ENCODE assay signal across 28 cellular contexts in genomic region chrX:937391-937790, GRCh38.
"Had no signal": no experiment of that assay in that cellular context is flagged by ENCODE, and none has a peak within 500 bp of the region (broad histone marks: within the 10 kb centered on the region; RNA-seq: fewer than 3 reads in every experiment).

No MANE protein-coding gene starts in this region.

- H3K27ac Mint-ChIP-seq: activated CD8-positive, alpha-beta memory T cell treated with anti-CD3 and anti-CD28 coated beads, Interleukin-2, amount 10 ng/mL, durations not matched to agents 7 days and 5 days; activated CD8-positive, alpha-beta T cell treated with anti-CD3 and anti-CD28 coated beads, Interleukin-2, amount 10 ng/mL, durations not matched to agents 7 days and 5 days; activated naive CD4-positive, alpha-beta T cell treated with anti-CD3 and anti-CD28 coated beads, Interleukin-2, amount 50 U/mL, for 72 hours; activated naive CD8-positive, alpha-beta T cell treated with anti-CD3 and anti-CD28 coated beads, Interleukin-2, amount 50 U/mL, for 24 hours; T-helper 1 cell treated with Interleukin-12 subunit alpha and Interleukin-12 subunit beta and Interleukin-4 antibody, amounts not matched to agents 30 μg/mL and 1 μg/mL, for 36 hours; WTC11 had no signal

- H3K4me3 Mint-ChIP-seq: activated CD8-positive, alpha-beta memory T cell treated with anti-CD3 and anti-CD28 coated beads, Interleukin-2, amount 10 ng/mL, durations not matched to agents 7 days and 5 days; activated CD8-positive, alpha-beta T cell treated with anti-CD3 and anti-CD28 coated beads, Interleukin-2, amount 10 ng/mL, durations not matched to agents 7 days and 5 days; activated naive CD8-positive, alpha-beta T cell treated with anti-CD3 and anti-CD28 coated beads, Interleukin-2, amount 50 U/mL, for 24 hours; activated T-cell treated with anti-CD3 and anti-CD28 coated beads, Interleukin-2, amount 50 U/mL, for 4 hours; brain; central memory CD8-positive, alpha-beta T cell; T-helper 1 cell treated with Interleukin-12 subunit alpha and Interleukin-12 subunit beta and Interleukin-4 antibody, amounts not matched to agents 30 μg/mL and 1 μg/mL, for 36 hours; WTC11 had no signal

- H3K9me3 ChIP-seq: Peyer's patch had no signal

- H3K4me1 Mint-ChIP-seq: activated CD8-positive, alpha-beta memory T cell treated with anti-CD3 and anti-CD28 coated beads, Interleukin-2, amount 10 ng/mL, durations not matched to agents 7 days and 5 days; activated naive CD8-positive, alpha-beta T cell treated with anti-CD3 and anti-CD28 coated beads, Interleukin-2, amount 50 U/mL, for 24 hours; brain; central memory CD8-positive, alpha-beta T cell had no signal

- H3K27ac ChIP-seq: Peyer's patch, SJSA1 had no signal

- H3K27me3 ChIP-seq: Peyer's patch, SJSA1 had no signal

- ATAC-seq: activated CD8-positive, alpha-beta memory T cell treated with anti-CD3 and anti-CD28 coated beads, Interleukin-2, amount 10 ng/mL, durations not matched to agents 7 days and 5 days; activated CD8-positive, alpha-beta T cell treated with anti-CD3 and anti-CD28 coated beads, Interleukin-2, amount 10 ng/mL, durations not matched to agents 7 days and 5 days; activated naive CD4-positive, alpha-beta T cell treated with anti-CD3 and anti-CD28 coated beads, Interleukin-2, amount 50 U/mL, for 72 hours; activated naive CD8-positive, alpha-beta T cell treated with anti-CD3 and anti-CD28 coated beads, Interleukin-2, amount 50 U/mL, for 24 hours; activated T-cell treated with anti-CD3 and anti-CD28 coated beads, Interleukin-2, amount 50 U/mL, for 4 hours; WTC11 had no signal

- DNase-seq: activated CD4-positive, alpha-beta T cell treated with anti-CD3 and anti-CD28 coated beads for 48 hours; activated CD4-positive, alpha-beta T cell treated with anti-CD3 and anti-CD28 coated beads, Interleukin-2, amount 50 U/mL, for 4 hours; activated CD4-positive, CD25-positive, alpha-beta regulatory T cell treated with anti-CD3 and anti-CD28 coated beads, Interleukin-2, amount 50 U/mL, for 72 hours; activated CD8-positive, alpha-beta memory T cell treated with anti-CD3 and anti-CD28 coated beads, Interleukin-2, amount 10 ng/mL, durations not matched to agents 7 days and 5 days; activated CD8-positive, alpha-beta T cell treated with anti-CD3 and anti-CD28 coated beads, Interleukin-2, amount 10 ng/mL, durations not matched to agents 7 days and 5 days; activated effector memory CD4-positive, alpha-beta T cell treated with anti-CD3 and anti-CD28 coated beads, Interleukin-2, amount 50 U/mL, for 16 hours; activated naive CD4-positive, alpha-beta T cell treated with Interleukin-2 at 50 U/mL for 16 hours; activated naive CD8-positive, alpha-beta T cell treated with anti-CD3 and anti-CD28 coated beads, Interleukin-2, amount 50 U/mL, for 24 hours; activated T-cell treated with anti-CD3 and anti-CD28 coated beads, Interleukin-2, amount 50 U/mL, for 4 hours; amniotic stem cell; KG1; NCI-H1092 treated with DMSO at 0.1 percent for 48 hours; NCI-H1417 treated with DMSO at 0.1 percent for 48 hours; NCI-H1694; NCI-H2081; NCI-H510A treated with DMSO at 0.1 percent for 48 hours; NCI-H69; NK-92 treated with Interleukin-12 subunit alpha and Interleukin-12 subunit beta, amount 100 ng/mL, for 24 hours; OCI-M1; SHP77; T-helper 9 cell had no signal

- H3K4me3 ChIP-seq: Peyer's patch, SJSA1 had no signal

- H3K36me3 Mint-ChIP-seq: activated CD8-positive, alpha-beta memory T cell treated with anti-CD3 and anti-CD28 coated beads, Interleukin-2, amount 10 ng/mL, durations not matched to agents 7 days and 5 days; activated naive CD4-positive, alpha-beta T cell treated with anti-CD3 and anti-CD28 coated beads, Interleukin-2, amount 50 U/mL, for 72 hours; brain; WTC11 had no signal

- H3K36me3 ChIP-seq: Peyer's patch, SJSA1 had no signal

- H3K27me3 Mint-ChIP-seq: activated CD8-positive, alpha-beta memory T cell treated with anti-CD3 and anti-CD28 coated beads, Interleukin-2, amount 10 ng/mL, durations not matched to agents 7 days and 5 days; central memory CD8-positive, alpha-beta T cell had no signal

- H3K9me3 Mint-ChIP-seq: activated naive CD4-positive, alpha-beta T cell treated with anti-CD3 and anti-CD28 coated beads, Interleukin-2, amount 50 U/mL, for 72 hours; activated naive CD8-positive, alpha-beta T cell treated with anti-CD3 and anti-CD28 coated beads, Interleukin-2, amount 50 U/mL, for 24 hours; activated T-cell treated with anti-CD3 and anti-CD28 coated beads, Interleukin-2, amount 50 U/mL, for 4 hours; T-helper 1 cell treated with Interleukin-12 subunit alpha and Interleukin-12 subunit beta and Interleukin-4 antibody, amounts not matched to agents 30 μg/mL and 1 μg/mL, for 36 hours; WTC11 had no signal

- H3K4me1 ChIP-seq: Peyer's patch, SJSA1 had no signal
